Comparison of ENCODE assay signal across 8 cellular contexts in genomic region chr1:154608522-154609294, GRCh38. TPM values are rescaled to one million over a fixed set of nuclear protein-coding genes. Genes with fewer than 3 reads are reported as not detected.
DNase-seq lines count a peak whose midpoint lies in the region; ATAC-seq and TF ChIP-seq lines count a peak whose summit lies in the region.

No MANE protein-coding gene starts in this region.

- H3K9ac ChIP-seq in SK-N-MC (ENCODE audit: insufficient read length), result peak overlapping the region; percentile 99
- peak overlapping the region; percentile 47 for H3K9ac ChIP-seq in trophoblast cell (ENCODE audit: low read length)

- H3K4me3 ChIP-seq in SK-N-MC (peak overlapping the region; percentile 98), right atrium auricular region (peak overlapping the region; percentile 90 to 91), trophoblast cell (ENCODE audit: low read depth, low read length) (peak overlapping the region; percentile 91)

- peak overlapping the region; percentile 88 for H3K4ac ChIP-seq in trophoblast cell (ENCODE audit: low read depth, low read length)

- H3K79me1 ChIP-seq in trophoblast cell (ENCODE audit: low read length), result peaks cover 13% of the 10 kb centered on the region

- H3K18ac ChIP-seq in trophoblast cell (ENCODE audit: low read length), result peak overlapping the region; percentile 89

- peak overlapping the region; percentile 91 for H2AK5ac ChIP-seq in trophoblast cell (ENCODE audit: low read length)

- DNase-seq in DMS79 treated with DMSO at 0.1 percent for 48 hours (lab: John Stamatoyannopoulos, UW) (peak; percentile 62), Kasumi-1 (lab: John Stamatoyannopoulos, UW) (peak; percentile 29 to 41), SK-N-MC (ENCODE audit: low read depth, low spot score) (no peak), right atrium auricular region (ENCODE audit: low spot score) (no peak), trophoblast cell (peak in 1 of 2 donors; percentile 69), foreskin melanocyte (no peak)

- H3K4me2 ChIP-seq in trophoblast cell (ENCODE audit: low read length), result peak overlapping the region; percentile 95

- H3K23ac ChIP-seq in trophoblast cell (ENCODE audit: low read length), result no peak overlapping the region

- peaks cover 13% of the 10 kb centered on the region for H3K79me2 ChIP-seq in trophoblast cell (ENCODE audit: control insufficient read depth, insufficient read depth, low read length, poor library complexity)

- H2BK12ac ChIP-seq in trophoblast cell (ENCODE audit: low read length), result peak overlapping the region; percentile 59

- H3K4me1 ChIP-seq in right atrium auricular region (peaks cover 0 to 49% of the 10 kb centered on the region in 2 donors), trophoblast cell (ENCODE audit: control insufficient read depth in 1 of 2, insufficient read depth in 2 of 2, low read length in 2 of 2) (peaks cover 0 to 6% of the 10 kb centered on the region in 2 experiments)

- H3K27me3 ChIP-seq in right atrium auricular region (no peaks in the 10 kb centered on the region), trophoblast cell (ENCODE audit: insufficient read depth, low read length) (no peaks in the 10 kb centered on the region)

- peak overlapping the region; percentile 90 for H4K12ac ChIP-seq in trophoblast cell (ENCODE audit: low read depth, low read length)

- no peak for TF ChIP-seq CTCF in right atrium auricular region (IDR thresholded peaks at IDR 0.05)

- ATAC-seq in HG03571 (IDR thresholded peaks at IDR 0.05; ENCODE audit: unreplicated experiment), result no peak

- H3K14ac ChIP-seq in trophoblast cell (ENCODE audit: low read length), result peak overlapping the region; percentile 86

- peak overlapping the region; percentile 64 for H4K8ac ChIP-seq in trophoblast cell (ENCODE audit: low read depth, low read length)

- H2BK5ac ChIP-seq in trophoblast cell (ENCODE audit: low read depth, low read length, poor library complexity), result peak overlapping the region; percentile 73

- H3K9me3 ChIP-seq in SK-N-MC (ENCODE audit: low read depth, low read length), result no peaks in the 10 kb centered on the region
- H3K9me3 ChIP-seq in right atrium auricular region, result no peaks in the 10 kb centered on the region
- peaks cover 1% of the 10 kb centered on the region for H3K9me3 ChIP-seq in trophoblast cell (ENCODE audit: insufficient read depth, low read depth, low read length)

- H2BK120ac ChIP-seq in trophoblast cell (ENCODE audit: insufficient read depth, low read length, poor library complexity), result no peak overlapping the region

- H3K27ac ChIP-seq in SK-N-MC (peak overlapping the region; percentile 97), angular gyrus (ENCODE audit: low read depth, low read length) (peak overlapping the region; percentile 90), right atrium auricular region (peak overlapping the region; percentile 97), trophoblast cell (ENCODE audit: low read depth, low read length) (peak overlapping the region; percentile 83)

- peak overlapping the region; percentile 89 for H4K91ac ChIP-seq in trophoblast cell (ENCODE audit: low read depth, low read length)

- WGBS in trophoblast cell (ENCODE audit: extremely low coverage, insufficient coverage, insufficient read length), result no CpG with 5 or more reads among the region's 31 CpGs

- H2AFZ ChIP-seq in trophoblast cell (ENCODE audit: insufficient read depth, low read length, poor library complexity), result no peak overlapping the region

- H3K36me3 ChIP-seq in SK-N-MC (ENCODE audit: insufficient read depth, low read length) (peaks cover 13% of the 10 kb centered on the region), right atrium auricular region (no peaks in the 10 kb centered on the region), trophoblast cell (ENCODE audit: control insufficient read depth in 1 of 2, insufficient read depth in 2 of 2, low read length in 2 of 2) (peaks cover 2 to 3% of the 10 kb centered on the region in 2 experiments)

RNA-seq across cellular contexts. Expression of gene ADAR, which starts 0.7 kb away (rescaled TPM):
- total RNA-seq in right atrium auricular region, result 10 to 100 TPM; 39.3 to 51.9 TPM
- 68.1 and 71.9 TPM in 2 replicates for polyA plus RNA-seq in trophoblast cell (2013)

RNA-seq across cellular contexts. Expression of gene CHRNB2, which starts 41.1 kb away (rescaled TPM):
- under 1 TPM in 1 of 2 donors, not detected in 1; 0.24 TPM for total RNA-seq in right atrium auricular region
- polyA plus RNA-seq in trophoblast cell (2013), result 0.04 and 0.08 TPM in 2 replicates

RNA-seq across cellular contexts. Expression of gene UBE2Q1, which starts 50.2 kb away (rescaled TPM):
- total RNA-seq in right atrium auricular region, result 10 to 100 TPM; 18.5 to 26.3 TPM
- polyA plus RNA-seq in trophoblast cell (2013), result 36.7 and 37.7 TPM in 2 replicates

Comparison
In these comparisons a context has a peak if more than half of its experiments do, and no peak if none do; other contexts are left out.
1. DNase-seq: peak in DMS79 treated with DMSO at 0.1 percent for 48 hours (single experiment) and Kasumi-1 (2 of 2); none in SK-N-MC (single experiment), right atrium auricular region (single experiment) and foreskin melanocyte (single experiment).
2. Peak in every context shown above with its lines, with median percentiles within 50 percentile points of each other: H3K27ac ChIP-seq and H3K4me3 ChIP-seq.